In the genomic region with DNA sequence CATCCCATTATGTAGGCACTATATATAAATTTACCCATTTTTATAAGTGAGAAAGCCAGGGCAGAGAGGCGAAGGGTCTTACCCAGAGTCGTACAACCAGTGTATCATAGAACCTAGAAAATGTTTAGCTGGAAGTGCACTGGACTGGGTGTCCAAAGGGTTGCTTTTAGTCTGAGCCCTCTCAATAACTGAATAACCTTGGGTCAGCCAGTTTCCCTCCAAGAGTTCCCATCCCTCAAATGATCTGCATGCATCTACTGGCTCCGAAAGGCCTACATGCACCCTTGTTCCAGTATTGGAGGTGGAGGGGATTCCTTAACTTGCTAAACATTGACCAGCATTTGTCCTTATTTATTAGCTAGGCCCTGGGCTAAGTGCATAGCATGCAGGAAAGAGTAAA, we compare ENCODE assay signal across 37 cellular contexts. TPM values are rescaled to one million over a fixed set of nuclear protein-coding genes. Genes with fewer than 3 reads are reported as not detected.
"Had no signal": no experiment of that assay in that cellular context is flagged by ENCODE, and none has a peak within 500 bp of the region (broad histone marks: within the 10 kb centered on the region; RNA-seq: fewer than 3 reads in every experiment).

No MANE protein-coding gene starts in this region.

- H3K4me1 ChIP-seq: breast epithelium had no signal

- DNase-seq: activated B cell treated with CpG ODN at 0.5 μM for 24 hours; activated CD4-positive, alpha-beta memory T cell treated with anti-CD3 and anti-CD28 coated beads for 36 hours; activated CD4-positive, alpha-beta T cell treated with anti-CD3 and anti-CD28 coated beads for 36 hours; activated CD4-positive, alpha-beta T cell treated with anti-CD3 and anti-CD28 coated beads for 48 hours; activated CD4-positive, alpha-beta T cell treated with anti-CD3 and anti-CD28 coated beads, Interleukin-2, amount 50 U/mL, for 1 hour; activated CD4-positive, alpha-beta T cell treated with anti-CD3 and anti-CD28 coated beads, Interleukin-2, amount 50 U/mL, for 4 hours; activated CD4-positive, CD25-positive, alpha-beta regulatory T cell treated with anti-CD3 and anti-CD28 coated beads, Interleukin-2, amount 50 U/mL, for 72 hours; activated CD8-positive, alpha-beta memory T cell treated with anti-CD3 and anti-CD28 coated beads, Interleukin-2, amount 50 U/mL, for 4 hours; activated effector memory CD4-positive, alpha-beta T cell treated with anti-CD3 and anti-CD28 coated beads, Interleukin-2, amount 50 U/mL, for 16 hours; activated gamma-delta T cell treated with Interleukin-2 at 50 U/mL for 16 hours; activated naive CD4-positive, alpha-beta T cell treated with Interleukin-2 at 50 U/mL for 16 hours; activated naive CD8-positive, alpha-beta T cell treated with anti-CD3 and anti-CD28 coated beads, Interleukin-2, amount 10 ng/mL, durations not matched to agents 7 days and 5 days; activated T-cell treated with anti-CD3 and anti-CD28 coated beads for 4 hours; activated T-cell treated with anti-CD3 and anti-CD28 coated beads, Interleukin-2, amount 50 U/mL, for 1 hour; activated T-cell treated with anti-CD3 and anti-CD28 coated beads, Interleukin-2, amount 50 U/mL, for 4 hours; activated T-cell treated with anti-CD3 and anti-CD28 coated beads, Interleukin-2, amount 50 U/mL, for 72 hours; adrenal gland; amniotic stem cell; aorta; body of pancreas; brain microvascular endothelial cell; central memory CD4-positive, alpha-beta T cell; SW 1271; T-helper 1 cell; T-helper 2 cell; T-helper 9 cell had no signal

- H3K9me3 Mint-ChIP-seq: activated B cell treated with CpG ODN at 0.5 μM for 24 hours; activated CD4-positive, alpha-beta memory T cell treated with anti-CD3 and anti-CD28 coated beads for 36 hours; activated naive CD4-positive, alpha-beta T cell treated with anti-CD3 and anti-CD28 coated beads, Interleukin-2, amount 50 U/mL, for 72 hours; activated naive CD8-positive, alpha-beta T cell treated with anti-CD3 and anti-CD28 coated beads, Interleukin-2, amount 10 ng/mL, durations not matched to agents 7 days and 5 days; activated T-cell treated with anti-CD3 and anti-CD28 coated beads, Interleukin-2, amount 50 U/mL, for 4 hours; activated T-cell treated with anti-CD3 and anti-CD28 coated beads, Interleukin-2, amount 50 U/mL, for 72 hours; activated T-helper 1 cell treated with anti-CD3 and anti-CD28 coated beads, Interleukin-12 subunit alpha, Interleukin-12 subunit beta, Interleukin-2, Interleukin-4 antibody, amounts not matched to agents 30 ng/mL and 10 ng/mL and 1 ng/mL, durations not matched to agents 14 hours and 24 hours and 36 hours; activated T-helper 17 cell treated with anti-CD3 and anti-CD28 coated beads, Interleukin-2, amount 50 U/mL, for 72 hours; T-helper 1 cell treated with Interleukin-12 subunit alpha and Interleukin-12 subunit beta and Interleukin-4 antibody, amounts not matched to agents 30 μg/mL and 1 μg/mL, for 36 hours; T-helper 2 cell treated with Interferon-gamma antibody and Interleukin-4, amounts not matched to agents 5 μg/mL and 100 μg/mL, for 36 hours had no signal

- H3K27ac Mint-ChIP-seq: activated B cell treated with CpG ODN at 0.5 μM for 24 hours; activated CD4-positive, alpha-beta memory T cell treated with anti-CD3 and anti-CD28 coated beads for 36 hours; activated CD4-positive, alpha-beta T cell treated with anti-CD3 and anti-CD28 coated beads for 36 hours; activated naive CD8-positive, alpha-beta T cell treated with anti-CD3 and anti-CD28 coated beads, Interleukin-2, amount 10 ng/mL, durations not matched to agents 7 days and 5 days; activated T-cell treated with anti-CD3 and anti-CD28 coated beads, Interleukin-2, amount 50 U/mL, for 72 hours; activated T-helper 1 cell treated with anti-CD3 and anti-CD28 coated beads, Interleukin-12 subunit alpha, Interleukin-12 subunit beta, Interleukin-2, Interleukin-4 antibody, amounts not matched to agents 30 ng/mL and 10 ng/mL and 1 ng/mL, durations not matched to agents 14 hours and 24 hours and 36 hours; activated T-helper 17 cell treated with anti-CD3 and anti-CD28 coated beads, Interleukin-2, amount 50 U/mL, for 72 hours; T-helper 1 cell treated with Interleukin-12 subunit alpha and Interleukin-12 subunit beta and Interleukin-4 antibody, amounts not matched to agents 30 μg/mL and 1 μg/mL, for 36 hours; T-helper 2 cell treated with Interferon-gamma antibody and Interleukin-4, amounts not matched to agents 5 μg/mL and 100 μg/mL, for 36 hours had no signal

- H3K27me3 Mint-ChIP-seq: activated B cell treated with CpG ODN at 0.5 μM for 24 hours; activated CD4-positive, alpha-beta memory T cell treated with anti-CD3 and anti-CD28 coated beads for 36 hours; activated CD4-positive, alpha-beta T cell treated with anti-CD3 and anti-CD28 coated beads for 36 hours; activated naive CD8-positive, alpha-beta T cell treated with anti-CD3 and anti-CD28 coated beads, Interleukin-2, amount 10 ng/mL, durations not matched to agents 7 days and 5 days; activated T-helper 17 cell treated with anti-CD3 and anti-CD28 coated beads, Interleukin-2, amount 50 U/mL, for 72 hours had no signal

- H3K27ac ChIP-seq: adrenal gland, body of pancreas, brain microvascular endothelial cell, breast epithelium, VCaP had no signal

- H3K4me3 Mint-ChIP-seq: activated B cell treated with CpG ODN at 0.5 μM for 24 hours; activated CD4-positive, alpha-beta memory T cell treated with anti-CD3 and anti-CD28 coated beads for 36 hours; activated CD4-positive, alpha-beta T cell treated with anti-CD3 and anti-CD28 coated beads for 36 hours; activated naive CD8-positive, alpha-beta T cell treated with anti-CD3 and anti-CD28 coated beads, Interleukin-2, amount 10 ng/mL, durations not matched to agents 7 days and 5 days; activated T-cell treated with anti-CD3 and anti-CD28 coated beads, Interleukin-2, amount 50 U/mL, for 4 hours; activated T-cell treated with anti-CD3 and anti-CD28 coated beads, Interleukin-2, amount 50 U/mL, for 72 hours; activated T-helper 1 cell treated with anti-CD3 and anti-CD28 coated beads, Interleukin-12 subunit alpha, Interleukin-12 subunit beta, Interleukin-2, Interleukin-4 antibody, amounts not matched to agents 30 ng/mL and 10 ng/mL and 1 ng/mL, durations not matched to agents 14 hours and 24 hours and 36 hours; activated T-helper 17 cell treated with anti-CD3 and anti-CD28 coated beads, Interleukin-2, amount 50 U/mL, for 72 hours; T-helper 1 cell treated with Interleukin-12 subunit alpha and Interleukin-12 subunit beta and Interleukin-4 antibody, amounts not matched to agents 30 μg/mL and 1 μg/mL, for 36 hours; T-helper 2 cell treated with Interferon-gamma antibody and Interleukin-4, amounts not matched to agents 5 μg/mL and 100 μg/mL, for 36 hours had no signal

- H3K4me3 ChIP-seq: adrenal gland, body of pancreas, breast epithelium had no signal

- ATAC-seq: activated CD4-positive, alpha-beta T cell treated with anti-CD3 and anti-CD28 coated beads for 36 hours; activated naive CD4-positive, alpha-beta T cell treated with anti-CD3 and anti-CD28 coated beads, Interleukin-2, amount 50 U/mL, for 72 hours; activated T-cell treated with anti-CD3 and anti-CD28 coated beads, Interleukin-2, amount 50 U/mL, for 4 hours; activated T-cell treated with anti-CD3 and anti-CD28 coated beads, Interleukin-2, amount 50 U/mL, for 72 hours; activated T-helper 17 cell treated with anti-CD3 and anti-CD28 coated beads, Interleukin-2, amount 50 U/mL, for 72 hours; body of pancreas had no signal

- H3K36me3 Mint-ChIP-seq: activated CD4-positive, alpha-beta memory T cell treated with anti-CD3 and anti-CD28 coated beads for 36 hours; activated naive CD4-positive, alpha-beta T cell treated with anti-CD3 and anti-CD28 coated beads, Interleukin-2, amount 50 U/mL, for 72 hours had no signal

- H3K36me3 ChIP-seq: adrenal gland, brain microvascular endothelial cell, breast epithelium had no signal

- H3K9me3 ChIP-seq: adrenal gland, body of pancreas, breast epithelium had no signal

- H3K27me3 ChIP-seq: adrenal gland, body of pancreas, brain microvascular endothelial cell, breast epithelium had no signal

RNA-seq across cellular contexts. Expression of gene RAD21L1, which starts 44.0 kb away (rescaled TPM):
- total RNA-seq: activated B cell treated with CpG ODN at 0.5 μM for 24 hours; activated CD4-positive, alpha-beta memory T cell treated with anti-CD3 and anti-CD28 coated beads for 36 hours; activated CD8-positive, alpha-beta memory T cell treated with anti-CD3 and anti-CD28 coated beads for 36 hours; activated T-helper 1 cell treated with anti-CD3 and anti-CD28 coated beads, Interleukin-12 subunit alpha, Interleukin-12 subunit beta, Interleukin-2, Interleukin-4 antibody, amounts not matched to agents 30 ng/mL and 10 ng/mL and 1 ng/mL, durations not matched to agents 14 hours and 24 hours and 36 hours; activated T-helper 17 cell treated with anti-CD3 and anti-CD28 coated beads, Interleukin-2, amount 50 U/mL, for 72 hours; adrenal gland; aorta; astrocyte; body of pancreas; breast epithelium; cardiac septum; cerebellum had no signal
- polyA plus RNA-seq: aorta had no signal
